ENCODE assay signal across 18 cellular contexts in the genomic region with DNA sequence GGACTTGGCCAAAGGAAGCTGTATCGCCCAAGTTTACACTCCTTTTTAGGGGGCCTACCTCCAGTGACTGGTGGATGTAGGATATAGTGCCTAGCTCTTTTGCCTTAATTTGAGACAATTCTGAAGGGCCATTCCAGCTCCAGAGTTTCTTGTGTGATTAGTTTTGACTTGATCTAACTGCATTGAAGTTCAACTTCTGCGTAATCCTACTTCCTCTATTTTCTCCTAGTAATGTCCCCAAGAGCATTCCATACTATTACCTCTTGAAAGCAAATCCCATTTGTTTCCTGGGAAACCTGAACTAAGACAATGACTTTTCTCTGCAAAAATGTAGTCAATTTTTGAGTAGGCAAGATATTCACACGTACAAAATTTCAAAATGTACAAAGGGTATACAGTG.
"Had no signal": no experiment of that assay in that cellular context is flagged by ENCODE, and none has a peak within 500 bp of the region (broad histone marks: within the 10 kb centered on the region; RNA-seq: fewer than 3 reads in every experiment).

No MANE protein-coding gene starts in this region.

- H3K4me1 ChIP-seq: prostate gland, testis had no signal

- ATAC-seq: effector memory CD8-positive, alpha-beta T cell; left ventricle myocardium superior; lower lobe of right lung; naive thymus-derived CD8-positive, alpha-beta T cell; stimulated activated memory B cell treated with anti-CD40 and anti-IgM and Interleukin-4, amounts not matched to agents 10 μg/mL and 1 μg/mL and 100 μg/mL, for 72 hours; stimulated activated naive CD8-positive, alpha-beta T cell treated with anti-CD3 and anti-CD28 coated beads, Interleukin-15, Interleukin-2, amounts not matched to agents 100 U/mL and 50 U/mL, for 24 hours had no signal

- H3K27me3 ChIP-seq: right atrium auricular region, spleen, testis, tibial artery had no signal

- H3K9me3 ChIP-seq: lower lobe of right lung, prostate gland, right atrium auricular region, spleen, testis, tibial artery had no signal

- DNase-seq: cortex of kidney; effector memory CD8-positive, alpha-beta T cell; head of caudate nucleus; left ventricle myocardium superior; lower lobe of right lung; naive thymus-derived CD8-positive, alpha-beta T cell; nephron progenitor cell; nucleus accumbens; spleen; stimulated activated CD4-positive, alpha-beta T cell treated with anti-CD3 and anti-CD28 coated beads, Interleukin-4, amount 100 ng/mL, for 4 hours; stimulated activated naive CD8-positive, alpha-beta T cell treated with anti-CD3 and anti-CD28 coated beads, Interleukin-15, Interleukin-2, amounts not matched to agents 100 U/mL and 50 U/mL, for 24 hours; substantia nigra; testis; tibial artery had no signal

- H3K27ac ChIP-seq: lower lobe of right lung, prostate gland, right atrium auricular region, skin epidermis, spleen, testis, tibial artery had no signal

- H3K4me3 ChIP-seq: lower lobe of right lung, prostate gland, right atrium auricular region, skin epidermis, spleen, tibial artery had no signal

- H3K36me3 ChIP-seq: lower lobe of right lung, prostate gland, right atrium auricular region, spleen, tibial artery had no signal
